In the genomic region with DNA sequence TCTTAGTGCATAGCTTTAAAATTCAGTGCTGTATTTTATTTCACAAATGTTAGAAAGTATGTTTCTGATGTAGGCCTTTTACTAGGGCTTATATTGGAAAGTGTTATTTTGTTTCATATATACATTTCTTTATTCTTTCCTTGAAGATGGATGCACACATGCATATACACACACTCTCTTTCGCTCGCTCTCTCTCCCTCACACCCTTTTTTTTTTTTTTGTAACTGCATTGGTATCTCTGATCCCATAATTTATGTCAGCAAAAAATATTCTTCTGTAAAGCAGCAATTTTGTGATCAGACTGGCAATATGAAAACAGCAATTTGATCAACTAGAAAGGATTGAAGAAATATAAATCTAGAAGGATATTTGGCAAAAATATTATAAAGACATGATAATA, we compare ENCODE assay signal across 12 cellular contexts. TPM values are rescaled to one million over a fixed set of nuclear protein-coding genes. Genes with fewer than 3 reads are reported as not detected.
A peak's percentile ranks its signal among the peaks of the same experiment; 100 is the strongest.
DNase-seq lines count a peak whose midpoint lies in the region; ATAC-seq and TF ChIP-seq lines count a peak whose summit lies in the region.
"Had no signal": no experiment of that assay in that cellular context is flagged by ENCODE, and none has a peak within 500 bp of the region (broad histone marks: within the 10 kb centered on the region; RNA-seq: fewer than 3 reads in every experiment).

No MANE protein-coding gene starts in this region.

- H3K36me3 ChIP-seq in CD8-positive, alpha-beta T cell (ENCODE audit: insufficient read depth, low read length), result no peaks in the 10 kb centered on the region
- H3K36me3 ChIP-seq in KMS-11 (ENCODE audit: insufficient read depth) (no peaks in the 10 kb centered on the region), mammary epithelial cell (ENCODE audit: insufficient read depth, low read length) (no peaks in the 10 kb centered on the region)

- H3K79me2 ChIP-seq in KMS-11 (ENCODE audit: insufficient read depth, low read depth), result peaks cover 50% of the 10 kb centered on the region; the same call in 1 of the 2 replicates
- H3K79me2 ChIP-seq in mammary epithelial cell (ENCODE audit: insufficient read depth, low read length), result peaks cover 80% of the 10 kb centered on the region

- H3K27ac ChIP-seq in CD8-positive, alpha-beta T cell (ENCODE audit: low read depth, low read length), result no peak overlapping the region
- H3K27ac ChIP-seq in KMS-11 (no peak overlapping the region), mammary epithelial cell (ENCODE audit: insufficient read depth, low read depth, low read length) (no peak overlapping the region), caudate nucleus (ENCODE audit: low read depth, low read length) (no peak overlapping the region)

- no peak overlapping the region for H3K9ac ChIP-seq in KMS-11
- H3K9ac ChIP-seq in mammary epithelial cell (ENCODE audit: insufficient read depth, low read length), result no peak overlapping the region

- CTCF ChIA-PET in CD8-positive, alpha-beta T cell (lab: Charles Lee), result interaction anchor here (1.4 kb wide), 1 partner anchor 486 kb away, joined by 6 read pairs; no protein-coding TSS in a partner anchor
- CTCF ChIA-PET in mammary epithelial cell (lab: Charles Lee; ENCODE audit: low non-redundant PET) (no interaction called here), GM10248 (lab: Yijun Ruan, JAX) (interaction anchor here (0.7 to 2.3 kb wide), 9 partner anchors 10 to 138 kb away, joined by 3 to 9 read pairs (median 4); no protein-coding TSS in a partner anchor)

- ATAC-seq in CD8-positive, alpha-beta T cell, result no peak
- ATAC-seq: left cardiac atrium had no signal

- H3K4me3 Mint-ChIP-seq in CD8-positive, alpha-beta T cell, result peak overlapping the region; percentile 72
- peak overlapping the region; percentile 99 for H3K4me3 Mint-ChIP-seq in nephron progenitor cell

- H3K27me3 Mint-ChIP-seq in CD8-positive, alpha-beta T cell (ENCODE audit: low read depth), result no peaks in the 10 kb centered on the region
- no peaks in the 10 kb centered on the region for H3K27me3 Mint-ChIP-seq in nephron progenitor cell (ENCODE audit: low read depth, poor library complexity)

- no TSS peak for BruUV-seq in mammary epithelial cell (replicated peaks; lab: Mats Ljungman, UMichigan)

- 100% methylated on average over 2 of the region's 2 CpGs for WGBS in mammary epithelial cell (ENCODE audit: low coverage, missing lambda C conversion rate)

- no peaks in the 10 kb centered on the region for H3K9me3 Mint-ChIP-seq in CD8-positive, alpha-beta T cell
- H3K9me3 Mint-ChIP-seq in nephron progenitor cell, result no peaks in the 10 kb centered on the region

- no peaks in the 10 kb centered on the region for H3K27me3 ChIP-seq in CD8-positive, alpha-beta T cell (ENCODE audit: insufficient read depth, low read length)
- no peaks in the 10 kb centered on the region for H3K27me3 ChIP-seq in KMS-11 (ENCODE audit: insufficient read depth, low read depth)
- H3K27me3 ChIP-seq in mammary epithelial cell (ENCODE audit: insufficient read depth, low read length), result no peaks in the 10 kb centered on the region
- H3K27me3 ChIP-seq: testis had no signal

- H3K4me1 ChIP-seq in CD8-positive, alpha-beta T cell (ENCODE audit: insufficient read depth, low read length), result peaks cover 44% of the 10 kb centered on the region
- H3K4me1 ChIP-seq in KMS-11 (ENCODE audit: low read depth, poor library complexity, severe bottlenecking), result peaks cover 28% of the 10 kb centered on the region
- H3K4me1 ChIP-seq in mammary epithelial cell (ENCODE audit: insufficient read depth, low read length), result peaks cover 7% of the 10 kb centered on the region

- in situ Hi-C loops in mammary epithelial cell (cut with MboI; ENCODE audit: low sequenced_read_pairs in 2 of 2), result no loop called here

- dilution Hi-C loops in mammary epithelial cell (cut with HindIII; ENCODE audit: low sequenced_read_pairs), result no loop called here

- H3K4me2 ChIP-seq in KMS-11, result peak overlapping the region; percentile 66; the same call in 1 of the 2 replicates
- H3K4me2 ChIP-seq in mammary epithelial cell (ENCODE audit: insufficient read depth, low read depth, low read length), result peak overlapping the region; percentile 94

- peaks cover 66% of the 10 kb centered on the region for H3K4me1 Mint-ChIP-seq in CD8-positive, alpha-beta T cell (ENCODE audit: low read depth)
- H3K4me1 Mint-ChIP-seq in nephron progenitor cell, result peaks cover 55% of the 10 kb centered on the region

- no peaks in the 10 kb centered on the region for H3K9me3 ChIP-seq in CD8-positive, alpha-beta T cell (ENCODE audit: low read length)
- no peaks in the 10 kb centered on the region for H3K9me3 ChIP-seq in mammary epithelial cell (replicated peaks; ENCODE audit: insufficient read depth, low read length)
- H3K9me3 ChIP-seq: testis had no signal

- POLR2A ChIA-PET in CD8-positive, alpha-beta T cell (lab: Charles Lee), result interaction anchor here (0.6 to 1.6 kb wide), 5 partner anchors 50 to 620 kb away, joined by 4 read pairs; no protein-coding TSS in a partner anchor
- POLR2A ChIA-PET in GM10248 (lab: Yijun Ruan, JAX), result no interaction called here

- no peak for TF ChIP-seq CTCF in CD8-positive, alpha-beta T cell (IDR thresholded peaks at IDR 0.05)
- TF ChIP-seq CTCF in KMS-11 (conservative IDR thresholded peaks at IDR 0.05; ENCODE audit: low read depth, low read length) (no peak), mammary epithelial cell (conservative IDR thresholded peaks at IDR 0.05 in 1 of 2, IDR thresholded peaks at IDR 0.05 in 1 of 2; ENCODE audit: extremely low read depth in 1 of 2, insufficient read depth in 1 of 2, low read depth in 1 of 2, low read length in 2 of 2) (no peak), nephron progenitor cell (IDR thresholded peaks at IDR 0.05) (no peak), GM10248 (IDR thresholded peaks at IDR 0.05; ENCODE audit: control extremely low read depth, extremely low read depth, low read depth, missing control alignments) (no peak)

- DNase-seq in CD8-positive, alpha-beta T cell, result no peak
- DNase-seq in mammary epithelial cell (no peak), nephron progenitor cell (no peak), DMS114 treated with DMSO at 0.1 percent for 48 hours (lab: John Stamatoyannopoulos, UW; ENCODE audit: unreplicated experiment) (no peak), caudate nucleus (lab: John Stamatoyannopoulos, UW) (no peak), GM10248 (ENCODE audit: extremely low spot score) (no peak), NCI-H748 treated with DMSO at 0.1 percent for 48 hours (lab: John Stamatoyannopoulos, UW) (no peak)
- DNase-seq: activated CD4-positive, CD25-positive, alpha-beta regulatory T cell treated with anti-CD3 and anti-CD28 coated beads, Interleukin-2, amount 50 U/mL, for 72 hours; left cardiac atrium; stimulated activated CD4-positive, alpha-beta T cell treated with anti-CD3 and anti-CD28 coated beads, Interleukin-15, amount 100 ng/mL, for 24 hours; testis had no signal

- peak overlapping the region; percentile 84 for H3K27ac Mint-ChIP-seq in CD8-positive, alpha-beta T cell
- no peak overlapping the region for H3K27ac Mint-ChIP-seq in nephron progenitor cell

- H2AFZ ChIP-seq in KMS-11 (ENCODE audit: low read depth) (no peak overlapping the region), mammary epithelial cell (ENCODE audit: low read depth, low read length) (no peak overlapping the region)

- intact Hi-C loops in CD8-positive, alpha-beta T cell (cut with DNase I, micrococcal nuclease), result loop anchor here (5.0 kb wide), 3 partner anchors 34 to 1564 kb away; a partner anchor contains a TSS
- intact Hi-C loops in mammary epithelial cell (cut with micrococcal nuclease), result loop anchor here (5.0 kb wide), 1 partner anchor 99 kb away; no protein-coding TSS in a partner anchor

- H4K20me1 ChIP-seq in KMS-11 (ENCODE audit: insufficient read depth), result no peaks in the 10 kb centered on the region
- no peaks in the 10 kb centered on the region for H4K20me1 ChIP-seq in mammary epithelial cell (ENCODE audit: insufficient read depth, low read length)

- H3K4me3 ChIP-seq in CD8-positive, alpha-beta T cell (ENCODE audit: low read depth, low read length), result no peak overlapping the region
- no peak overlapping the region for H3K4me3 ChIP-seq in KMS-11 (IDR thresholded peaks at IDR 0.05; ENCODE audit: insufficient read depth, low read depth, low read length)
- H3K4me3 ChIP-seq in mammary epithelial cell (replicated peaks in 1 of 3; ENCODE audit: insufficient read depth in 1 of 3, low read depth in 2 of 3, low read length in 3 of 3), result peak overlapping the region; percentile 85 to 99 (median 87)

- peaks cover 21% of the 10 kb centered on the region for H3K36me3 Mint-ChIP-seq in CD8-positive, alpha-beta T cell
- no peaks in the 10 kb centered on the region for H3K36me3 Mint-ChIP-seq in nephron progenitor cell (ENCODE audit: low read depth)

RNA-seq across cellular contexts. Expression of a gene that starts 2.0 kb away (rescaled TPM):
- 10 to 100 TPM; 39.7 to 51.0 TPM for total RNA-seq in CD8-positive, alpha-beta T cell
- 10 to 100 TPM; 32.3 to 40.8 TPM for total RNA-seq in mammary epithelial cell
- 14.1 TPM for polyA plus RNA-seq in mammary epithelial cell
- polyA minus RNA-seq in mammary epithelial cell, result 6.9 TPM

RNA-seq across cellular contexts. Expression of a gene that starts 2.3 kb away (rescaled TPM):
- 10 to 100 TPM; 28.5 to 29.9 TPM for total RNA-seq in CD8-positive, alpha-beta T cell
- 10 to 100 TPM; 38.9 to 47.0 TPM for total RNA-seq in mammary epithelial cell
- 29.0 TPM for polyA plus RNA-seq in mammary epithelial cell
- polyA minus RNA-seq in mammary epithelial cell, result 3.9 TPM

Comparison
In these comparisons a context has a peak if more than half of its experiments do, and no peak if none do; other contexts are left out.
1. H3K4me3 ChIP-seq: peak in mammary epithelial cell (3 of 3); none in CD8-positive, alpha-beta T cell (single experiment) and KMS-11 (single experiment).